In the genomic region with DNA sequence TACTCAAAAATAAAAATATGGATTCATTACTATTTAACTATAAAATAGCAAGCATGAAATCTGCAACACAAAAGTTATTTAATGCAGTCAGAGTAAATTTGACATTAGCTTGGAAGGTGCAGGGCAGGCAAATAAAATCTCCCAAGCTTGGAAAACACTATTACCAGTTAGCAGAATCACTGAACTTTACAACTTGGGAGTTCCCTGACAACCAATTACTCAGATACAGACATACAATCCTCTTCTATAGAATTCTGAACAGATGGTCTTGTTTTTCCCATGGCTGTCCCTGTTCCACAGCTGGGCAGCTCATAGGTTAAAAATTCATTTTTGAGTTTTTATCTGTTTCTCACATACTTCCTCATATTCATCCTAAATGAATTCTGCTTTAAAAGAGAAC, we compare ENCODE assay signal across 7 cellular contexts.
"Had no signal": no experiment of that assay in that cellular context is flagged by ENCODE, and none has a peak within 500 bp of the region (broad histone marks: within the 10 kb centered on the region; RNA-seq: fewer than 3 reads in every experiment).

No MANE protein-coding gene starts in this region.

- DNase-seq: GM23248, GOT3, H7, HFFc6, IMR-90 had no signal

- FAIRE-seq: HTR-8/SVneo had no signal

- H3K27ac Mint-ChIP-seq: HFFc6 had no signal

- H3K4me3 Mint-ChIP-seq: HFFc6 had no signal

- ATAC-seq: HCT116 had no signal
